ENCODE assay signal across 15 cellular contexts in genomic region chr14:87386453-87386980, GRCh38.
"Had no signal": no experiment of that assay in that cellular context is flagged by ENCODE, and none has a peak within 500 bp of the region (broad histone marks: within the 10 kb centered on the region; RNA-seq: fewer than 3 reads in every experiment).

No MANE protein-coding gene starts in this region.

- ATAC-seq: activated naive CD8-positive, alpha-beta T cell treated with anti-CD3 and anti-CD28 coated beads, Interleukin-2, amount 50 U/mL, for 24 hours; activated T-helper 17 cell treated with anti-CD3 and anti-CD28 coated beads, Interleukin-2, amount 50 U/mL, for 72 hours; lower lobe of right lung had no signal

- DNase-seq: activated CD4-positive, alpha-beta T cell treated with anti-CD3 and anti-CD28 coated beads for 1 hour; activated CD4-positive, alpha-beta T cell treated with anti-CD3 and anti-CD28 coated beads, Interleukin-2, amount 50 U/mL, for 4 hours; activated naive CD4-positive, alpha-beta T cell treated with Interleukin-2 at 50 U/mL for 16 hours; activated naive CD8-positive, alpha-beta T cell treated with anti-CD3 and anti-CD28 coated beads, Interleukin-2, amount 50 U/mL, for 24 hours; effector memory CD4-positive, alpha-beta T cell; foreskin melanocyte; head of caudate nucleus; lower lobe of right lung; sigmoid colon; spleen; stomach; T1000; testis; upper lobe of left lung had no signal
